In the genomic region with DNA sequence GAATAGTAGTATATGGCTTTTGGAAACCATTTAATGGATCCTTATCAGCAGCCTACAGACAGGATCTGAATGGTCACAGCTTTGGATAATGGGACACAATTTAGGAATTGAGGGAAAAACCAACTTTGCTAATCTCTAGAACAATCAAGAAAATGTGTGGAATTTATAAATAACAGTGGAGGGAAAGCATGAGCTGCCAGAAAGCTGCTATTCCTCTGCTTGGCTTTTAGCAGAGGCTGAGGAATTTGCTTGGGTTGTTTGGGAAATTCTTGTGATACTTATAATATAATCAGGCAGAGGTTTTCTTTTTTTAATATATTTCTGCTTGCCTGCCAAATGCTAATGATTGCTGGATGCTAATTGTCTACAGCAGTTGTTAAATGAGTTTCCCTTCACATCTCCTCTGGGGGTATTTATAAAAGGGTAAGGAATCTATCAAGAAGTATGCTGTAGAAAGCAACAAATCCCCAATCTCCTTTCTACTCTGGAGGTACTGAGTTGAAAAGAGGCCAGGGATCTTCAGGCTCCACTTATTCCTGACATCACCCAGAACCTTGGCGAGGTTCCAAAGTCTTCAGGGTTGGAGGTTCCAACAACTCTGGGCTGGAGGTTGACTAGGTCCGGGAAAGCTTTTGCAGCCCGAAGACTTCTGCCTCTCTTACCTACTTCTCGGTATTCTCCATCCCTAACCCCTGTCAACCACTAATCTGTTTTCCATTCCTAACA, we compare ENCODE assay signal across 13 cellular contexts.
DNase-seq lines count a peak whose midpoint lies in the region; ATAC-seq and TF ChIP-seq lines count a peak whose summit lies in the region.
"Had no signal": no experiment of that assay in that cellular context is flagged by ENCODE, and none has a peak within 500 bp of the region (broad histone marks: within the 10 kb centered on the region; RNA-seq: fewer than 3 reads in every experiment).

No MANE protein-coding gene starts in this region.

- H3K27ac ChIP-seq in adrenal gland, result no peak overlapping the region
- no peak overlapping the region for H3K27ac ChIP-seq in right atrium auricular region
- H3K27ac ChIP-seq in thyroid gland, result no peak overlapping the region
- no peak overlapping the region for H3K27ac ChIP-seq in stomach
- H3K27ac ChIP-seq: KMS-11 had no signal

- DNase-seq in NCI-H2196 (lab: John Stamatoyannopoulos, UW; ENCODE audit: unreplicated experiment) (peak; percentile 7), NCI-H2196 treated with DMSO at 0.1 percent for 48 hours (lab: John Stamatoyannopoulos, UW; ENCODE audit: unreplicated experiment) (no peak), adrenal gland (peak in 6 of 7 donors; percentile 11 to 31 (median 20)), right atrium auricular region (ENCODE audit: low spot score) (peak; percentile 62), thyroid gland (peak; percentile 39 to 58), NCI-H82 (lab: John Stamatoyannopoulos, UW) (no peak), stomach (no peak)
- DNase-seq: activated CD4-positive, alpha-beta T cell treated with anti-CD3 and anti-CD28 coated beads, Interleukin-2, amount 10 ng/mL, durations not matched to agents 24 days and 14 days; activated gamma-delta T cell treated with Interleukin-2 at 50 U/mL for 16 hours; effector CD4-positive, alpha-beta T cell; NCI-H510A had no signal

- TF ChIP-seq EP300 in stomach (IDR thresholded peaks at IDR 0.05), result no peak

- H3K4me1 ChIP-seq in adrenal gland (replicated peaks in 1 of 2), result no peaks in the 10 kb centered on the region
- H3K4me1 ChIP-seq in right atrium auricular region, result no peaks in the 10 kb centered on the region
- H3K4me1 ChIP-seq in thyroid gland, result no peaks in the 10 kb centered on the region
- H3K4me1 ChIP-seq in stomach, result peaks cover 0 to 17% (median 2%) of the 10 kb centered on the region in 4 donors

- WGBS in adrenal gland, 4 donors, result 52 to 65% (median 60%) methylated on average over 4 of the region's 4 CpGs
- 34 to 49% methylated on average over 4 of the region's 4 CpGs for WGBS in thyroid gland, 2 donors
- 54 to 84% (median 70%) methylated on average over 4 of the region's 4 CpGs for WGBS in stomach, 5 donors

- ATAC-seq in HG03108 (IDR thresholded peaks at IDR 0.05; ENCODE audit: unreplicated experiment), result no peak

- no peak for TF ChIP-seq POLR2A in adrenal gland (IDR thresholded peaks at IDR 0.05)
- TF ChIP-seq POLR2A in thyroid gland (IDR thresholded peaks at IDR 0.05), result no peak
- no peak for TF ChIP-seq POLR2A in stomach (IDR thresholded peaks at IDR 0.05)

- TF ChIP-seq CTCF in adrenal gland (IDR thresholded peaks at IDR 0.05) (no peak), right atrium auricular region (IDR thresholded peaks at IDR 0.05) (no peak), thyroid gland (IDR thresholded peaks at IDR 0.05) (no peak), stomach (IDR thresholded peaks at IDR 0.05) (no peak)

- H3K27me3 ChIP-seq in adrenal gland, result no peaks in the 10 kb centered on the region
- H3K27me3 ChIP-seq in right atrium auricular region, result no peaks in the 10 kb centered on the region
- no peaks in the 10 kb centered on the region for H3K27me3 ChIP-seq in thyroid gland
- no peaks in the 10 kb centered on the region for H3K27me3 ChIP-seq in stomach

- H3K9me3 ChIP-seq in adrenal gland (replicated peaks in 1 of 3) (no peaks in the 10 kb centered on the region), right atrium auricular region (no peaks in the 10 kb centered on the region), thyroid gland (no peaks in the 10 kb centered on the region), stomach (no peaks in the 10 kb centered on the region)

- H3K36me3 ChIP-seq in adrenal gland (replicated peaks in 1 of 2) (no peaks in the 10 kb centered on the region), right atrium auricular region (no peaks in the 10 kb centered on the region), thyroid gland (no peaks in the 10 kb centered on the region), stomach (no peaks in the 10 kb centered on the region)

- H3K4me3 ChIP-seq in adrenal gland, result no peak overlapping the region
- no peak overlapping the region for H3K4me3 ChIP-seq in right atrium auricular region
- no peak overlapping the region for H3K4me3 ChIP-seq in thyroid gland (replicated peaks in 1 of 3)
- H3K4me3 ChIP-seq in stomach, result no peak overlapping the region

- intact Hi-C loops in adrenal gland (cut with DNase I), result no loop called here
- intact Hi-C loops in thyroid gland (cut with DNase I), result no loop called here
- intact Hi-C loops in stomach (cut with DNase I; ENCODE audit: low total_unique reads), result no loop called here

Comparison
In these comparisons a context has a peak if more than half of its experiments do, and no peak if none do; other contexts are left out.
1. DNase-seq: peak in NCI-H2196 (single experiment), adrenal gland (6 of 7), right atrium auricular region (single experiment) and thyroid gland (2 of 2); none in NCI-H2196 treated with DMSO at 0.1 percent for 48 hours (single experiment), NCI-H82 (single experiment) and stomach (single experiment).